20 cellular contexts compared by ENCODE assay signal in the genomic region with DNA sequence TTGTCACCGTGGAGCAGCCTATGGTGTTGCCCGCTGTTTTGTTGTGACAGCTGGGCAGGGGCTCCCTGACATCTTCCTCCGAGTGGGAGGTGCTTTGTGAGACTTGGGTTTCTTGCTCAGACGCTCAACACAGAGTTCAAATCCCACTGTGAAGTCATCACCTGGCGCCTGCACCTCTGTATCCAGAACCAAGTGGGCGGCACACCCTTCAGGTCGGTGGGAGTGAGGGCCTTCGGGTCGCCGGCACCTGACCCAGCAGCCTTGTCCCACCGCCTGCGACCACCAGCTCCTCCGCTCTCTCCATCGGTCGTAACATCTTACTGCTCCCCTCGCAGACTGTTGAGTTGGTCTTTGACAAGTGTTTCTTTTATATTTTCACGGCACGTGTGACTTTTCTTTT.
"Had no signal": no experiment of that assay in that cellular context is flagged by ENCODE, and none has a peak within 500 bp of the region (broad histone marks: within the 10 kb centered on the region; RNA-seq: fewer than 3 reads in every experiment).

No MANE protein-coding gene starts in this region.

- H3K9me3 Mint-ChIP-seq: activated B cell treated with CpG ODN at 0.5 μM for 24 hours; central memory CD8-positive, alpha-beta T cell; natural killer cell treated with Interleukin-12 subunit alpha and Interleukin-12 subunit beta and Interleukin-15 and Interleukin-18, amount 100 ng/mL, for 72 hours; stimulated activated naive CD8-positive, alpha-beta T cell treated with anti-CD3 and anti-CD28 coated beads, Interleukin-15, Interleukin-2, amounts not matched to agents 100 ng/mL and 50 ng/mL, for 24 hours; T-helper 1 cell treated with Interleukin-12 subunit alpha and Interleukin-12 subunit beta and Interleukin-4 antibody, amounts not matched to agents 30 μg/mL and 1 μg/mL, for 36 hours had no signal

- H3K4me3 ChIP-seq: right atrium auricular region, skin epidermis, testis had no signal

- H3K4me3 Mint-ChIP-seq: activated B cell treated with CpG ODN at 0.5 μM for 24 hours; brain; central memory CD8-positive, alpha-beta T cell; natural killer cell treated with Interleukin-12 subunit alpha and Interleukin-12 subunit beta and Interleukin-15 and Interleukin-18, amount 100 ng/mL, for 72 hours; stimulated activated naive CD8-positive, alpha-beta T cell treated with anti-CD3 and anti-CD28 coated beads, Interleukin-15, Interleukin-2, amounts not matched to agents 100 ng/mL and 50 ng/mL, for 24 hours; T-helper 1 cell treated with Interleukin-12 subunit alpha and Interleukin-12 subunit beta and Interleukin-4 antibody, amounts not matched to agents 30 μg/mL and 1 μg/mL, for 36 hours had no signal

- H3K27ac ChIP-seq: foreskin keratinocyte, right atrium auricular region, skin epidermis, testis had no signal

- H3K4me1 Mint-ChIP-seq: central memory CD8-positive, alpha-beta T cell had no signal

- H3K27ac Mint-ChIP-seq: activated B cell treated with CpG ODN at 0.5 μM for 24 hours; brain; natural killer cell treated with Interleukin-12 subunit alpha and Interleukin-12 subunit beta and Interleukin-15 and Interleukin-18, amount 100 ng/mL, for 72 hours; progenitor cell of endocrine pancreas; stimulated activated naive CD8-positive, alpha-beta T cell treated with anti-CD3 and anti-CD28 coated beads, Interleukin-15, Interleukin-2, amounts not matched to agents 100 ng/mL and 50 ng/mL, for 24 hours; T-helper 1 cell treated with Interleukin-12 subunit alpha and Interleukin-12 subunit beta and Interleukin-4 antibody, amounts not matched to agents 30 μg/mL and 1 μg/mL, for 36 hours had no signal

- H3K36me3 Mint-ChIP-seq: brain; natural killer cell treated with Interleukin-12 subunit alpha and Interleukin-12 subunit beta and Interleukin-15 and Interleukin-18, amount 100 ng/mL, for 72 hours had no signal

- DNase-seq: activated B cell treated with CpG ODN at 0.5 μM for 24 hours; activated CD4-positive, alpha-beta T cell treated with anti-CD3 and anti-CD28 coated beads for 48 hours; amygdala; effector memory CD4-positive, alpha-beta T cell; foreskin keratinocyte; glutamatergic neuron; kidney glomerular epithelial cell; mesendoderm; nucleus accumbens; stimulated activated CD4-positive, alpha-beta T cell treated with anti-CD3 and anti-CD28 coated beads, Interleukin-4, amount 100 ng/mL, for 24 hours; testis had no signal

- H3K36me3 ChIP-seq: right atrium auricular region had no signal

- H3K4me1 ChIP-seq: foreskin keratinocyte, testis had no signal

- ATAC-seq: activated naive CD4-positive, alpha-beta T cell treated with anti-CD3 and anti-CD28 coated beads, Interleukin-2, amount 50 U/mL, for 72 hours; foreskin keratinocyte; natural killer cell treated with Interleukin-12 subunit alpha and Interleukin-12 subunit beta and Interleukin-15 and Interleukin-18, amount 100 ng/mL, for 72 hours had no signal

- H3K27me3 ChIP-seq: right atrium auricular region, testis had no signal

- H3K9me3 ChIP-seq: right atrium auricular region, testis had no signal
